9 cellular contexts compared by ENCODE assay signal in the genomic region with DNA sequence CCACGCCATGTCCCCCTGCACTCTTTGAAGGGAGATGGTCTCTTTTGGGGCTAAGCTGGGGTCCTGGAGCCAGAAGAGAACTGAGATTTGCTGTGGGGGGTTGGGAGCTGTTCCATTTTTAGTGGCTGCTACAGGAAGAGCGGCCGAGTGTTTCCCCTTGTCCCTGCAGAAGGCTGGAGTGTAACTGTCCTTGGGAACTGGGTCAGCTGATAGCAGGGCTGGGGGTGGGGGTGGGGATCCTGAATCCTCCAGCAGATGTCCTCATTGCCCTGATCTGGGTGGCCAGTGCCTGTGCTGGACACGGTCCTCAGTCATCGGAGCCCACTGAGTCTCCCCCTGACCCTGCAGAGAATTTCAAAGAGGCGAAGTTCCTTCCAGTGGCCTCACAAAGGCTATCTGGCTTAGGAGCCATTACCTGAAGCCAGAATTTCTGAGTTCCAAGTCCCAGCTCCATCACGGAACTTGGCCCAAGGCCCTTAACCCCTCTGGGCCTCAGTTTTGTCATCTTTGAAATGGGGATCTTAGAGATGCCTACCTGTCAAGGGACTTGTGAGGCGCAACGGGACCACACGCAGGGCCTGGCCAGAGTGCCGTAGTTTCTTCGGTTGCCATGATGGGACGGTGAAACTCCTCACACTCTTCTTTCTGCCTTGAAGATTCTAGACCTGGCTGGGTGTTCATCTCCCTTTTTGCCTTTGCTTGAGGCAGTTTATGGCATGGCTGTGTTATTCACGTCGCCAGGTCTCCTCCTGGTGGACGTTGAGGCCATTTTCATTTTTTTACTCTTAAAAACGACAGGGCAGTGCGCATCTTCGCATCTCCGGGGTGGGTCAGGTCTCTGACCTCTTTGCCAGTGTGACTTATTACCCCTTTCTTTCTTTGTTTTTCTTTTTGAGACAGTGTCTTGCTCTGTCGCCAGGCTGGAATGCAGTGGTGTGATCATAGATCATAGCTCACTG. TPM values are rescaled to one million over a fixed set of nuclear protein-coding genes. Genes with fewer than 3 reads are reported as not detected.
DNase-seq lines count a peak whose midpoint lies in the region; ATAC-seq and TF ChIP-seq lines count a peak whose summit lies in the region.
"Had no signal": no experiment of that assay in that cellular context is flagged by ENCODE, and none has a peak within 500 bp of the region (broad histone marks: within the 10 kb centered on the region; RNA-seq: fewer than 3 reads in every experiment).

No MANE protein-coding gene starts in this region.

- DNase-seq in HFFc6, result peak; percentile 7
- no peak for DNase-seq in activated CD4-positive, alpha-beta memory T cell treated with anti-CD3 and anti-CD28 coated beads, Interleukin-2, amount 10 ng/mL, durations not matched to agents 7 days and 5 days
- peak; percentile 73 to 88 (median 83) for DNase-seq in heart left ventricle
- DNase-seq in prostate gland (ENCODE audit: low spot score), result no peak
- no peak for DNase-seq in NCI-H2107 (lab: John Stamatoyannopoulos, UW)
- DNase-seq in NCI-H774 (lab: John Stamatoyannopoulos, UW), result no peak

- peaks cover 2 to 53% (median 23%) of the 10 kb centered on the region in 9 donors for H3K36me3 ChIP-seq in heart left ventricle
- no peaks in the 10 kb centered on the region for H3K36me3 ChIP-seq in prostate gland

- H3K36me3 Mint-ChIP-seq in HFFc6 (ENCODE audit: low read depth), result peaks cover 12% of the 10 kb centered on the region
- H3K36me3 Mint-ChIP-seq in activated CD4-positive, alpha-beta memory T cell treated with anti-CD3 and anti-CD28 coated beads, Interleukin-2, amount 10 ng/mL, durations not matched to agents 7 days and 5 days (ENCODE audit: low read depth), result peaks cover 29% of the 10 kb centered on the region

- H3K4me3 Mint-ChIP-seq in HFFc6, result no peak overlapping the region
- H3K4me3 Mint-ChIP-seq in activated CD4-positive, alpha-beta memory T cell treated with anti-CD3 and anti-CD28 coated beads, Interleukin-2, amount 10 ng/mL, durations not matched to agents 7 days and 5 days, result no peak overlapping the region

- CTCF ChIA-PET in activated CD4-positive, alpha-beta memory T cell treated with anti-CD3 and anti-CD28 coated beads, Interleukin-2, amount 10 ng/mL, durations not matched to agents 7 days and 5 days (lab: Charles Lee), result interaction anchor here (1.6 to 6.5 kb wide), 2 partner anchors 52 to 94 kb away, joined by 4 to 57 read pairs; a partner anchor contains a TSS

- no peaks in the 10 kb centered on the region for H3K9me3 Mint-ChIP-seq in HFFc6
- H3K9me3 Mint-ChIP-seq in activated CD4-positive, alpha-beta memory T cell treated with anti-CD3 and anti-CD28 coated beads, Interleukin-2, amount 10 ng/mL, durations not matched to agents 7 days and 5 days, result no peaks in the 10 kb centered on the region

- H3K4me1 Mint-ChIP-seq in HFFc6 (ENCODE audit: low read depth), result peaks cover 8% of the 10 kb centered on the region
- H3K4me1 Mint-ChIP-seq in activated CD4-positive, alpha-beta memory T cell treated with anti-CD3 and anti-CD28 coated beads, Interleukin-2, amount 10 ng/mL, durations not matched to agents 7 days and 5 days, result peaks cover 48% of the 10 kb centered on the region

- no peaks in the 10 kb centered on the region for H3K27me3 ChIP-seq in heart left ventricle
- H3K27me3 ChIP-seq in prostate gland (replicated peaks; ENCODE audit: insufficient read depth), result no peaks in the 10 kb centered on the region
- H3K27me3 ChIP-seq: SJSA1 had no signal

- H3K4me3 ChIP-seq in heart left ventricle (peak overlapping the region in 3 of 12 donors; percentile 0 to 18 (median 10)), prostate gland (no peak overlapping the region)
- H3K4me3 ChIP-seq: SJSA1 had no signal

- H3K9me3 ChIP-seq in heart left ventricle (no peaks in the 10 kb centered on the region), prostate gland (no peaks in the 10 kb centered on the region)
- H3K9me3 ChIP-seq: SJSA1 had no signal

- WGBS in heart left ventricle, 4 donors, result 45 to 53% (median 50%) methylated on average over 21 of the region's 21 CpGs
- 63% methylated on average over 21 of the region's 21 CpGs for WGBS in prostate gland

- intact Hi-C loops in heart left ventricle (cut with DNase I), result loop anchor here (1.0 to 5.0 kb wide), 9 partner anchors 43 to 95 kb away; a partner anchor contains a TSS
- intact Hi-C loops in prostate gland (cut with DNase I), result loop anchor here (2.0 kb wide), 1 partner anchor 53 kb away; no protein-coding TSS in a partner anchor

- H3K27ac ChIP-seq in heart left ventricle (peak overlapping the region; percentile 70 to 97 (median 88)), prostate gland (peak overlapping the region in 1 of 2 donors; percentile 57)
- H3K27ac ChIP-seq: SJSA1 had no signal

- TF ChIP-seq POLR2A in heart left ventricle (IDR thresholded peaks at IDR 0.05) (no peak), prostate gland (IDR thresholded peaks at IDR 0.05) (no peak)

- peak; percentile 80 to 86 (median 82) for ATAC-seq in heart left ventricle
- ATAC-seq in HG03280 (IDR thresholded peaks at IDR 0.05; ENCODE audit: unreplicated experiment), result no peak
- no peak for ATAC-seq in GM18907 (IDR thresholded peaks at IDR 0.05; ENCODE audit: unreplicated experiment)

- H3K27me3 Mint-ChIP-seq in HFFc6 (ENCODE audit: insufficient read depth), result no peaks in the 10 kb centered on the region; the same call in none of the 2 replicates
- no peaks in the 10 kb centered on the region for H3K27me3 Mint-ChIP-seq in activated CD4-positive, alpha-beta memory T cell treated with anti-CD3 and anti-CD28 coated beads, Interleukin-2, amount 10 ng/mL, durations not matched to agents 7 days and 5 days

- H3K27ac Mint-ChIP-seq in HFFc6, result peak overlapping the region; percentile 39
- peak overlapping the region; percentile 7 for H3K27ac Mint-ChIP-seq in activated CD4-positive, alpha-beta memory T cell treated with anti-CD3 and anti-CD28 coated beads, Interleukin-2, amount 10 ng/mL, durations not matched to agents 7 days and 5 days

- peaks cover 21 to 60% (median 55%) of the 10 kb centered on the region in 12 donors for H3K4me1 ChIP-seq in heart left ventricle
- H3K4me1 ChIP-seq in prostate gland (replicated peaks), result peaks cover 13% of the 10 kb centered on the region
- H3K4me1 ChIP-seq: SJSA1 had no signal

- TF ChIP-seq CTCF in HFFc6 (IDR thresholded peaks at IDR 0.05) (peak; percentile 51), heart left ventricle (IDR thresholded peaks at IDR 0.05) (peak in 11 of 12 donors; percentile 16 to 61 (median 43)), prostate gland (IDR thresholded peaks at IDR 0.05) (peak in 3 of 4 experiments; percentile 19 to 50 (median 36))

- POLR2A ChIA-PET in activated CD4-positive, alpha-beta memory T cell treated with anti-CD3 and anti-CD28 coated beads, Interleukin-2, amount 10 ng/mL, durations not matched to agents 7 days and 5 days (lab: Charles Lee), result interaction anchor here (0.8 to 1.8 kb wide), 7 partner anchors 9 to 68 kb away, joined by 3 to 8 read pairs (median 3); a partner anchor contains a TSS

RNA-seq across cellular contexts. Expression of a gene that starts 51.9 kb away (rescaled TPM):
- total RNA-seq in HFFc6 (2021; fragmentation: NEBNext Ultra II Directional; extraction: Animal tissue kit (Norgen Biotek cat#: 25700)), result 100 to 1,000 TPM in 1 of 6 experiments, 10 to 100 TPM in 5; 91.5 to 122 (median 99.5) TPM
- total RNA-seq in activated CD4-positive, alpha-beta memory T cell treated with anti-CD3 and anti-CD28 coated beads, Interleukin-2, amount 10 ng/mL, durations not matched to agents 7 days and 5 days, result 100 to 1,000 TPM; 277 to 288 TPM
- total RNA-seq in heart left ventricle (100 to 1,000 TPM in 8 of 9 donors, 10 to 100 TPM in 1; 98.9 to 204 (median 137) TPM), prostate gland (100 to 1,000 TPM; 137 to 279 TPM)
- 100 to 1,000 TPM in 1 of 2 donors, 10 to 100 TPM in 1; 98.9 to 118 TPM for polyA plus RNA-seq in heart left ventricle

Comparison
In these comparisons a context has a peak if more than half of its experiments do, and no peak if none do; other contexts are left out.
1. DNase-seq: peak in HFFc6 (single experiment) and heart left ventricle (5 of 5); none in activated CD4-positive, alpha-beta memory T cell treated with anti-CD3 and anti-CD28 coated beads, Interleukin-2, amount 10 ng/mL, durations not matched to agents 7 days and 5 days (single experiment), prostate gland (single experiment), NCI-H2107 (single experiment) and NCI-H774 (single experiment).
2. ATAC-seq: peak in heart left ventricle (4 of 4); none in HG03280 (single experiment) and GM18907 (single experiment).
3. Peak in every context shown above with its lines, with median percentiles within 50 percentile points of each other: CTCF ChIP-seq.